In the genomic region with DNA sequence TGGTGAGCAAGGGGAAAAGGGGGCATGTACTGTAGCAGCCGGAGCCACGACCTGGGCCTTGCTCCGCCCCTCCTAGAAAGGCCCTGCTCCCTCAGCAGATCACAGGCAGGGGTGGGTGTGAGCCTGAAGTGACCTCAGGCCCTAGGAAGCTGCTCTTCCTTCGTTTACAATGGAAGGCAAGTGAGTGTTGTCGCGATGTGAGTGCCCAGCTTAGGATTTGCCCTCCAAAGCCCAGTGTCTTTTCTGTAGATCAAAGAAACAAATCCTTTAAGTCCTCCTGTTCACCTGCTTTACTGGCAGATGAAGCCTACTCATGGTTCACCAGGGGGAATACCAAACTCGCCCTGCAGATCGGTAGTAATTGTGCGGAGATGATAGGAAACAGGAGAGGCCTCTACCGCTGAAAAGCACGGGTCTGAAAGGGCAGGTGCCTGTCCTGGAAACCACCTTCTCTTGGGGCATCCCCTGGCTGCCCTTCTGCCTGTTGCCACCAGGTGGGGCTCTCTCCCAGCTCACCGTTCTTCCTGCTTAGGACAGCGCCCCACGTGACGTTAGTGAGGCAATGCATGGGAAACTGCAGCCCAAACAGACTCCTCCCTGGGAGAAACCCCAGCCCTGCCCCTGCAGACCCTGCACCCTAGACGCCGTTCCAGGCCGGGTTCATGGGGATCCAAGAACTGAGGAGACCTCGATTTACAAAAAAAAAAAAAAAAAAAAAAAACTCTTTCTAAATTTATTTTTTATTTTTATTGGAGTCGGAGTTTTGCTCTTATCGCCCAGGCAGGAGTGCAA, we compare ENCODE assay signal across 8 cellular contexts. TPM values are rescaled to one million over a fixed set of nuclear protein-coding genes. Genes with fewer than 3 reads are reported as not detected.
DNase-seq lines count a peak whose midpoint lies in the region; TF ChIP-seq lines count a peak whose summit lies in the region.

No MANE protein-coding gene starts in this region.

- H3K36me3 ChIP-seq in thymus (ENCODE audit: control insufficient read depth, insufficient read depth) = peaks cover 36% of the 10 kb centered on the region

- H3K27me3 Mint-ChIP-seq in HFFc6 (ENCODE audit: insufficient read depth) = peaks cover 10% of the 10 kb centered on the region

- no peaks in the 10 kb centered on the region for H3K9me3 Mint-ChIP-seq in HFFc6

- peaks cover 22% of the 10 kb centered on the region for H3K4me1 Mint-ChIP-seq in HFFc6 (ENCODE audit: low read depth)

- peaks cover 7% of the 10 kb centered on the region for H3K4me1 ChIP-seq in thymus (ENCODE audit: control insufficient read depth, insufficient read depth, low read length)

- H3K27me3 ChIP-seq in thymus (ENCODE audit: control insufficient read depth, insufficient read depth) = no peaks in the 10 kb centered on the region

- peak; percentile 94 for DNase-seq in GM10248 (ENCODE audit: extremely low spot score)
- peak; percentile 77 for DNase-seq in HFFc6
- DNase-seq in MV-4-11 (lab: John Stamatoyannopoulos, UW) = peak; percentile 84
- DNase-seq in SIG-M5 (lab: John Stamatoyannopoulos, UW) = peak; percentile 43
- DNase-seq in activated effector memory CD4-positive, alpha-beta T cell treated with anti-CD3 and anti-CD28 coated beads, Interleukin-2, amount 50 U/mL, for 16 hours = peak; percentile 97
- DNase-seq in foreskin fibroblast = peak; percentile 77 to 93
- peak; percentile 78 for DNase-seq in occipital lobe (lab: John Stamatoyannopoulos, UW)

- TF ChIP-seq CTCF in GM10248 (IDR thresholded peaks at IDR 0.05; ENCODE audit: control extremely low read depth, extremely low read depth, low read depth, missing control alignments) (peak; percentile 100), HFFc6 (IDR thresholded peaks at IDR 0.05) (peak; percentile 99), foreskin fibroblast (IDR thresholded peaks at IDR 0.05; ENCODE audit: low read depth, low read length) (peak; percentile 100)

- H3K27ac Mint-ChIP-seq in HFFc6 = no peak overlapping the region

- H3K36me3 Mint-ChIP-seq in HFFc6 (ENCODE audit: low read depth) = 0 out of 2 replicates have a peak, but pooled peaks cover 1% of the 10 kb centered on the region

- CTCF ChIA-PET in GM10248 (lab: Yijun Ruan, JAX) = interaction anchor here (0.6 to 6.8 kb wide), 50 partner anchors 8 to 794 kb away, joined by 3 to 92 read pairs (median 5); partner anchors contain the start of genes MUS81, RAB1B, RIN1 and YIF1A

- no peaks in the 10 kb centered on the region for H3K9me3 ChIP-seq in thymus (ENCODE audit: control insufficient read depth)

- H3K4me3 Mint-ChIP-seq in HFFc6 = no peak overlapping the region

- no peak overlapping the region for H3K4me3 ChIP-seq in foreskin fibroblast (ENCODE audit: low read depth in 1 of 2, low read length in 2 of 2)
- no peak overlapping the region for H3K4me3 ChIP-seq in thymus (ENCODE audit: low read length)

- 32% methylated on average over 21 of the region's 21 CpGs for WGBS in thymus

- peak overlapping the region; percentile 46 for H3K27ac ChIP-seq in thymus (ENCODE audit: low read depth)

- POLR2A ChIA-PET in GM10248 (lab: Yijun Ruan, JAX) = no interaction called here

RNA-seq across cellular contexts. Expression of gene KLC2, which starts 34.9 kb away (rescaled TPM):
- 10 to 100 TPM; 43.4 to 51.9 (median 46.0) TPM for total RNA-seq in HFFc6 (2021; fragmentation: NEBNext Ultra II Directional; extraction: Animal tissue kit (Norgen Biotek cat#: 25700))
- 31.5 TPM for total RNA-seq in occipital lobe
- 36.5 TPM for polyA plus RNA-seq in thymus

RNA-seq across cellular contexts. Expression of gene RAB1B, which starts 45.9 kb away (rescaled TPM):
- total RNA-seq in HFFc6 (2021; fragmentation: NEBNext Ultra II Directional; extraction: Animal tissue kit (Norgen Biotek cat#: 25700)) = 100 to 1,000 TPM; 220 to 272 (median 246) TPM
- 28.9 TPM for total RNA-seq in occipital lobe
- 105 TPM for polyA plus RNA-seq in thymus

RNA-seq across cellular contexts. Expression of gene CNIH2, which starts 55.4 kb away (rescaled TPM):
- 1 to 10 TPM in 3 of 6 experiments, under 1 TPM in 3; 0.73 to 1.9 (median 1.1) TPM for total RNA-seq in HFFc6 (2021; fragmentation: NEBNext Ultra II Directional; extraction: Animal tissue kit (Norgen Biotek cat#: 25700))
- 33.1 TPM for total RNA-seq in occipital lobe
- 1.6 TPM for polyA plus RNA-seq in thymus

Comparison
In these comparisons a context has a peak if more than half of its experiments do, and no peak if none do; other contexts are left out.
1. DNase-seq: peak in every context shown above with its lines; median percentile 97 in activated effector memory CD4-positive, alpha-beta T cell treated with anti-CD3 and anti-CD28 coated beads, Interleukin-2, amount 50 U/mL, for 16 hours; 94 in GM10248; 85 in foreskin fibroblast; 84 in MV-4-11; 78 in occipital lobe; 77 in HFFc6; 43 in SIG-M5.
2. RNA of gene CNIH2, which starts 55.4 kb away (total RNA-seq): 33.1 TPM in occipital lobe (single experiment); 0.73 to 1.9 TPM in HFFc6; every median in the first group is over 10 times any median in the second.
3. Peak in every context shown above with its lines, with median percentiles within 50 percentile points of each other: CTCF ChIP-seq.